ENCODE assay signal across 8 cellular contexts in the genomic region with DNA sequence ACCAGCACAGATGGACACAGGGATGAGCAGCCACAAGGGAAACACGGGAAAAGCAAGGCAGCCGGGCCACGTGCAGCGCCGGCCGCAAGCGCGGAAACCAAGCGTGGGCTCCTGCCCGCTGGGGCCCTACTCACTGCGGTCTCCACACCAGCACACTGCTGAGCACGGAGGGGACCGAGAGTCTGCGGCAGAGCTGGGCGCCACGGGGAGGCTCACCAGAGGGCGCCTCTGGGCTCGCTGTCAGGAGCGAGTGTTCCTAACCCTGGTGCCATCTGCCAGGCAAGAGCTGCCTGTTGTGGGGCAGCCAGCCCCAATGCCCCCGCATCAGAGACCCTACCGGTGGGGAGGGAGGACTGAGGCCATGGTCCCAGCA. TPM values are rescaled to one million over a fixed set of nuclear protein-coding genes. Genes with fewer than 3 reads are reported as not detected.
DNase-seq lines count a peak whose midpoint lies in the region; ATAC-seq and TF ChIP-seq lines count a peak whose summit lies in the region.

No MANE protein-coding gene starts in this region.

- ATAC-seq in HG02610 (IDR thresholded peaks at IDR 0.05; ENCODE audit: unreplicated experiment) (peak; percentile 35), Panc1 (peak; percentile 65), psoas muscle (peak in 3 of 4 donors; percentile 39 to 59 (median 53))

- H3K4me1 ChIP-seq in Panc1 (ENCODE audit: control insufficient read depth, insufficient read depth, low read length) (peaks cover 67% of the 10 kb centered on the region), psoas muscle (peaks cover 75% of the 10 kb centered on the region), urinary bladder (ENCODE audit: insufficient read depth) (peaks cover 5% of the 10 kb centered on the region)

- BruUV-seq in Panc1 (replicated peaks; lab: Mats Ljungman, UMichigan) = no TSS peak

- no peak for DNase-seq in Panc1 (ENCODE audit: low read depth, low spot score)
- DNase-seq in activated gamma-delta T cell treated with Interleukin-2 at 50 U/mL for 16 hours = peak; percentile 72
- DNase-seq in glomerular visceral epithelial cell (ENCODE audit: extremely low spot score) = peak; percentile 60
- peak; percentile 42 to 78 for DNase-seq in psoas muscle
- DNase-seq in NCI-H128 (lab: John Stamatoyannopoulos, UW; ENCODE audit: unreplicated experiment) = no peak

- CTCF ChIA-PET in Panc1 (lab: Charles Lee) = no interaction called here

- intact Hi-C loops in Panc1 (cut with micrococcal nuclease; ENCODE audit: unreplicated experiment) = loop anchor here (5.0 kb wide), 1 partner anchor 32 kb away; the partner anchor contains the start of genes CHAF1A and SH3GL1
- intact Hi-C loops in psoas muscle (cut with DNase I) = loop anchor here in 1 of 2 donors (2.0 kb wide), 1 partner anchor 31 kb away; the partner anchor contains the start of gene SH3GL1

- 11 to 28% (median 16%) methylated on average over 21 of the region's 21 CpGs for WGBS in psoas muscle, 3 donors
- 39% methylated on average over 21 of the region's 21 CpGs for WGBS in urinary bladder

- POLR2A ChIA-PET in Panc1 (lab: Charles Lee) = no interaction called here

- H3K36me3 ChIP-seq in Panc1 (ENCODE audit: control insufficient read depth, insufficient read depth, low read length) (no peaks in the 10 kb centered on the region), psoas muscle (ENCODE audit: insufficient read depth in 1 of 2, low read depth in 1 of 2) (peaks cover 0 to 18% of the 10 kb centered on the region in 2 donors), urinary bladder (ENCODE audit: insufficient read depth) (no peaks in the 10 kb centered on the region)

- peak; percentile 81 for TF ChIP-seq CTCF in Panc1 (IDR thresholded peaks at IDR 0.05)
- peak; percentile 58 for TF ChIP-seq CTCF in psoas muscle (IDR thresholded peaks at IDR 0.05)

- in situ Hi-C loops in Panc1 (cut with HindIII; ENCODE audit: low pct_unique_long_range_greater_than_20kb, low sequenced_read_pairs) = no loop called here

- peak overlapping the region; percentile 92 for H3K27ac ChIP-seq in Panc1 (ENCODE audit: low read length)
- H3K27ac ChIP-seq in psoas muscle = peak overlapping the region; percentile 85
- H3K27ac ChIP-seq in urinary bladder (ENCODE audit: low read depth) = peak overlapping the region; percentile 65

- H3K27me3 ChIP-seq in Panc1 (ENCODE audit: control insufficient read depth, insufficient read depth, low read length) (no peaks in the 10 kb centered on the region), psoas muscle (ENCODE audit: insufficient read depth in 3 of 3, low read length in 2 of 3) (no peaks in the 10 kb centered on the region)

- no peaks in the 10 kb centered on the region for H3K9me3 ChIP-seq in Panc1 (ENCODE audit: control insufficient read depth, insufficient read depth, low read depth, low read length)
- no peaks in the 10 kb centered on the region for H3K9me3 ChIP-seq in psoas muscle

- H3K4me3 ChIP-seq in GM08714 (ENCODE audit: low read length) (peak overlapping the region; percentile 11; the same call in 1 of the 2 replicates), Panc1 (ENCODE audit: low read depth in 2 of 2, low read length in 2 of 2) (peak overlapping the region in 1 of 2 experiments; percentile 14; a peak in 1 of 4 replicates), psoas muscle (peak overlapping the region; percentile 43), urinary bladder (ENCODE audit: low read depth, low read length) (no peak overlapping the region)

RNA-seq across cellular contexts. Expression of gene MPND, which starts 26.5 kb away (rescaled TPM):
- total RNA-seq in Panc1 (2021; ENCODE audit: unreplicated experiment) (22.9 TPM), psoas muscle (10 to 100 TPM; 10.3 to 16.4 (median 13.2) TPM), urinary bladder (7.2 TPM)
- 44.9 TPM for polyA plus RNA-seq in Panc1 (2012; ENCODE audit: insufficient read length)
- polyA plus RNA-seq in psoas muscle (10 to 100 TPM in 1 of 3 donors, 1 to 10 TPM in 2; 7.4 to 12.4 (median 9.7) TPM), urinary bladder (24.5 TPM)

RNA-seq across cellular contexts. Expression of gene SH3GL1, which starts 30.5 kb away (rescaled TPM):
- total RNA-seq in Panc1 (2021; ENCODE audit: unreplicated experiment) (57.1 TPM), psoas muscle (10 to 100 TPM; 16.0 to 26.6 (median 21.6) TPM), urinary bladder (18.6 TPM)
- 72.4 TPM for polyA plus RNA-seq in Panc1 (2012; ENCODE audit: insufficient read length)
- polyA plus RNA-seq in psoas muscle (10 to 100 TPM; 18.2 to 85.6 (median 27.1) TPM), urinary bladder (88.3 TPM)

RNA-seq across cellular contexts. Expression of gene STAP2, which starts 31.2 kb away (rescaled TPM):
- total RNA-seq in Panc1 (2021; ENCODE audit: unreplicated experiment) (10.0 TPM), psoas muscle (1 to 10 TPM in 2 of 4 donors, under 1 TPM in 2; 0.60 to 3.7 (median 1.2) TPM), urinary bladder (14.4 TPM)
- 21.6 TPM for polyA plus RNA-seq in Panc1 (2012; ENCODE audit: insufficient read length)
- polyA plus RNA-seq in psoas muscle (1 to 10 TPM in 1 of 3 donors, under 1 TPM in 2; 0.31 to 1.2 (median 0.53) TPM), urinary bladder (12.4 TPM)

RNA-seq across cellular contexts. Expression of gene CHAF1A, which starts 32.6 kb away (rescaled TPM):
- total RNA-seq in Panc1 (2021; ENCODE audit: unreplicated experiment) (45.4 TPM), psoas muscle (10 to 100 TPM in 1 of 4 donors, 1 to 10 TPM in 3; 5.6 to 10.3 (median 7.7) TPM), urinary bladder (9.0 TPM)
- polyA plus RNA-seq in Panc1 (2012; ENCODE audit: insufficient read length) = 23.8 TPM
- polyA plus RNA-seq in psoas muscle (10 to 100 TPM in 1 of 3 donors, 1 to 10 TPM in 2; 5.9 to 12.8 (median 6.4) TPM), urinary bladder (7.0 TPM)

Comparison
In these comparisons a context has a peak if more than half of its experiments do, and no peak if none do; other contexts are left out.
1. DNase-seq: peak in activated gamma-delta T cell treated with Interleukin-2 at 50 U/mL for 16 hours (single experiment), glomerular visceral epithelial cell (single experiment) and psoas muscle (2 of 2); none in Panc1 (single experiment) and NCI-H128 (single experiment).
2. Peak in every context shown above with its lines, with median percentiles within 50 percentile points of each other: ATAC-seq and H3K27ac ChIP-seq.